Comparison of ENCODE assay signal across 22 cellular contexts in genomic region chr3:190036631-190037030, GRCh38.
A peak's percentile ranks its signal among the peaks of the same experiment; 100 is the strongest.
DNase-seq lines count a peak whose midpoint lies in the region; ATAC-seq and TF ChIP-seq lines count a peak whose summit lies in the region.
"Had no signal": no experiment of that assay in that cellular context is flagged by ENCODE, and none has a peak within 500 bp of the region (broad histone marks: within the 10 kb centered on the region; RNA-seq: fewer than 3 reads in every experiment).

No MANE protein-coding gene starts in this region.

- no peak for TF ChIP-seq CTCF in choroid plexus epithelial cell (conservative IDR thresholded peaks at IDR 0.05; ENCODE audit: low read depth, low read length)

- H3K4me3 ChIP-seq in choroid plexus epithelial cell (ENCODE audit: low read depth, low read length) (no peak overlapping the region), aorta (ENCODE audit: low read length in 2 of 2) (no peak overlapping the region)
- H3K4me3 ChIP-seq: BLaER1 treated with 17β-estradiol and CSF1 and Interleukin-3, amounts not matched to agents 10 nM and 100 nM; gastroesophageal sphincter; mucosa of descending colon; right atrium auricular region had no signal

- no peak for ATAC-seq in aorta (ENCODE audit: low FRiP score)
- ATAC-seq in HG02885 (IDR thresholded peaks at IDR 0.05; ENCODE audit: poor library complexity, unreplicated experiment), result no peak
- ATAC-seq in GM19455 (IDR thresholded peaks at IDR 0.05; ENCODE audit: unreplicated experiment), result no peak
- ATAC-seq: activated CD8-positive, alpha-beta T cell treated with anti-CD3 and anti-CD28 coated beads, Interleukin-2, amount 10 ng/mL, durations not matched to agents 7 days and 5 days; gastroesophageal sphincter; left lobe of liver; mucosa of descending colon had no signal

- 54 to 64% methylated on average over 2 of the region's 2 CpGs for WGBS in aorta, 2 donors

- H3K27me3 ChIP-seq in aorta (ENCODE audit: control insufficient read depth in 1 of 2, insufficient read depth in 2 of 2, low read length in 1 of 2), result no peaks in the 10 kb centered on the region
- H3K27me3 ChIP-seq: BLaER1 treated with 17β-estradiol and CSF1 and Interleukin-3, amounts not matched to agents 10 nM and 100 nM; gastroesophageal sphincter; right atrium auricular region had no signal

- H3K4me1 ChIP-seq in aorta (ENCODE audit: control insufficient read depth in 1 of 2, insufficient read depth in 2 of 2, low read length in 2 of 2), result no peaks in the 10 kb centered on the region
- H3K4me1 ChIP-seq: right atrium auricular region had no signal

- DNase-seq in ELF-1 (ENCODE audit: low read depth, low spot score) (peak; percentile 55), SK-N-DZ (ENCODE audit: low spot score) (peak; percentile 58), choroid plexus epithelial cell (ENCODE audit: low read depth) (peak; percentile 72), kidney tubule cell (ENCODE audit: low spot score) (peak; percentile 32), aorta (no peak), NCI-H510A treated with DMSO at 0.1 percent for 48 hours (lab: John Stamatoyannopoulos, UW) (no peak)
- DNase-seq: activated CD4-positive, CD25-positive, alpha-beta regulatory T cell; activated CD8-positive, alpha-beta T cell treated with anti-CD3 and anti-CD28 coated beads, Interleukin-2, amount 10 ng/mL, durations not matched to agents 7 days and 5 days; activated naive CD8-positive, alpha-beta T cell treated with anti-CD3 and anti-CD28 coated beads, Interleukin-2, amount 10 ng/mL, durations not matched to agents 7 days and 5 days; activated T-cell treated with anti-CD3 and anti-CD28 coated beads, Interleukin-2, amount 50 U/mL, for 48 hours; mucosa of descending colon; NCI-H1694 treated with DMSO at 0.1 percent for 48 hours; NCI-H524; SHP77; stimulated activated naive CD4-positive, alpha-beta T cell treated with Interleukin-2 at 50 U/mL for 16 hours; T-helper 2 cell had no signal

- no peaks in the 10 kb centered on the region for H3K36me3 ChIP-seq in aorta (ENCODE audit: control insufficient read depth in 1 of 2, insufficient read depth in 2 of 2, low read length in 1 of 2)
- H3K36me3 ChIP-seq: BLaER1 treated with 17β-estradiol and CSF1 and Interleukin-3, amounts not matched to agents 10 nM and 100 nM; gastroesophageal sphincter; right atrium auricular region had no signal

- no peaks in the 10 kb centered on the region for H3K9me3 ChIP-seq in aorta (ENCODE audit: control insufficient read depth, low read length)
- H3K9me3 ChIP-seq: BLaER1 treated with 17β-estradiol and CSF1 and Interleukin-3, amounts not matched to agents 10 nM and 100 nM; gastroesophageal sphincter; mucosa of descending colon; right atrium auricular region had no signal

- no peak overlapping the region for H3K27ac ChIP-seq in aorta (ENCODE audit: low read depth in 1 of 2, low read length in 2 of 2)
- H3K27ac ChIP-seq: BLaER1 treated with 17β-estradiol and CSF1 and Interleukin-3, amounts not matched to agents 10 nM and 100 nM; gastroesophageal sphincter; right atrium auricular region had no signal

- intact Hi-C loops in aorta (cut with DNase I), result no loop called here

Comparison
In these comparisons a context has a peak if more than half of its experiments do, and no peak if none do; other contexts are left out.
1. DNase-seq: peak in ELF-1 (single experiment), SK-N-DZ (single experiment), choroid plexus epithelial cell (single experiment) and kidney tubule cell (single experiment); none in aorta (0 of 2) and NCI-H510A treated with DMSO at 0.1 percent for 48 hours (single experiment).